ENCODE assay signal across 4 cellular contexts in genomic region chr14:39141623-39142022, GRCh38. TPM values are rescaled to one million over a fixed set of nuclear protein-coding genes. Genes with fewer than 3 reads are reported as not detected.
DNase-seq lines count a peak whose midpoint lies in the region; ATAC-seq, FAIRE-seq and TF ChIP-seq lines count a peak whose summit lies in the region.
"Not testable (repeated sequence)": the region's sequence is repeated elsewhere in the genome, so short reads cannot be mapped to it uniquely, and the experiment has no call there.

No MANE protein-coding gene starts in this region.

- intact Hi-C loops in K562 (cut with micrococcal nuclease); HepG2 (cut with micrococcal nuclease; ENCODE audit: unreplicated experiment): not testable (repeated sequence)

- in situ Hi-C loops in K562 (cut with MboI); HepG2 (cut with HindIII; ENCODE audit: extremely low pct_ligation_motif_present, low pct_unique_long_range_greater_than_20kb): not testable (repeated sequence)

- not testable (repeated sequence) for TF ChIP-seq POLR2A in K562 (conservative IDR thresholded peaks at IDR 0.05); HepG2 (IDR thresholded peaks at IDR 0.05; ENCODE audit: insufficient read depth in 1 of 2, low read depth in 2 of 2, low read length in 2 of 2)

- not testable (repeated sequence) for H4K20me1 ChIP-seq in BLaER1; K562 (replicated peaks; ENCODE audit: control insufficient read depth, insufficient read depth, low read length); HepG2 (ENCODE audit: insufficient read depth, low read length)

- H2AFZ ChIP-seq in K562 (ENCODE audit: low read depth, low read length); HepG2 (ENCODE audit: low read length): not testable (repeated sequence)

- not testable (repeated sequence) for H3K4me3 Mint-ChIP-seq in T-helper 17 cell

- peaks cover 30% of the 10 kb centered on the region for H3K9me3 ChIP-seq in BLaER1
- H3K9me3 ChIP-seq in T-helper 17 cell (ENCODE audit: control insufficient read depth, low read length, poor library complexity, severe bottlenecking); K562 (replicated peaks; ENCODE audit: control insufficient read depth, insufficient read depth, low read depth, low read length); HepG2 (ENCODE audit: low read length): not testable (repeated sequence)

- not testable (repeated sequence) for H3K27me3 ChIP-seq in BLaER1; K562 (ENCODE audit: control insufficient read depth in 2 of 2, insufficient read depth in 2 of 2, low read length in 2 of 2); HepG2 (ENCODE audit: control insufficient read depth in 1 of 2, insufficient read depth in 2 of 2, low read length in 2 of 2)

- not testable (repeated sequence) for H3K36me3 Mint-ChIP-seq in T-helper 17 cell (ENCODE audit: low read depth)

- 100% methylated on average over 1 of the region's 1 CpG for WGBS in K562 (ENCODE audit: insufficient coverage, low coverage, missing lambda C conversion rate)
- WGBS in HepG2 (ENCODE audit: low lambda C conversion rate), result 100% methylated on average over 1 of the region's 1 CpG

- H3K79me2 ChIP-seq in K562 (ENCODE audit: control insufficient read depth, insufficient read depth, low read length); HepG2 (ENCODE audit: insufficient read depth, low read length): not testable (repeated sequence)

- 0 out of 2 replicates have a peak overlapping the region, but pooled peaks have one; percentile 16 for H3K4me3 ChIP-seq in BLaER1
- not testable (repeated sequence) for H3K4me3 ChIP-seq in K562; HepG2 (replicated peaks in 1 of 3; ENCODE audit: insufficient read depth in 1 of 3, low read depth in 2 of 3, low read length in 3 of 3)

- not testable (repeated sequence) for H3K27ac ChIP-seq in BLaER1; K562 (ENCODE audit: extremely low read depth, low read depth, low read length); HepG2 (ENCODE audit: extremely low read length, insufficient read depth, low read length)

- H3K4me1 ChIP-seq in BLaER1; K562 (replicated peaks in 1 of 2; ENCODE audit: control insufficient read depth in 2 of 2, insufficient read depth in 2 of 2, low read length in 2 of 2): not testable (repeated sequence)
- H3K4me1 ChIP-seq in HepG2 (ENCODE audit: insufficient read depth, low read length), result peaks cover 13% of the 10 kb centered on the region

- H3K9me1 ChIP-seq in K562 (ENCODE audit: control insufficient read depth, insufficient read depth, low read length), result not testable (repeated sequence)

- ATAC-seq in T-helper 17 cell, K562, HepG2: not testable (repeated sequence)

- not testable (repeated sequence) for BruUV-seq in K562 (replicated peaks; lab: Mats Ljungman, UMichigan); HepG2 (replicated peaks; lab: Mats Ljungman, UMichigan)

- H3K9ac ChIP-seq in BLaER1; K562 (ENCODE audit: insufficient read depth in 1 of 2, low read depth in 2 of 2, low read length in 2 of 2); HepG2 (ENCODE audit: insufficient read depth, low read depth, low read length): not testable (repeated sequence)

- peak overlapping the region; percentile 51 for H3K27ac Mint-ChIP-seq in T-helper 17 cell

- H3K4me1 Mint-ChIP-seq in T-helper 17 cell, result not testable (repeated sequence)

- TF ChIP-seq CTCF in K562 (IDR thresholded peaks at IDR 0.05 in 2 of 3, conservative IDR thresholded peaks at IDR 0.05 in 1 of 3; ENCODE audit: insufficient read depth in 2 of 3, low read depth in 1 of 3, low read length in 3 of 3); HepG2 (CRISPR knock-in tag; IDR thresholded peaks at IDR 0.05): not testable (repeated sequence)

- TF ChIP-seq RAD21 in K562 (CRISPR knock-in tag; conservative IDR thresholded peaks at IDR 0.05 in 1 of 2, IDR thresholded peaks at IDR 0.05 in 1 of 2); HepG2 (CRISPR knock-in tag; IDR thresholded peaks at IDR 0.05): not testable (repeated sequence)

- FAIRE-seq in K562 (lab: Jason Lieb, UNC); HepG2 (lab: Jason Lieb, UNC): not testable (repeated sequence)

- H3K27me3 Mint-ChIP-seq in T-helper 17 cell, result not testable (repeated sequence)

- not testable (repeated sequence) for TF ChIP-seq EP300 in K562 (IDR thresholded peaks at IDR 0.05; ENCODE audit: low read length); HepG2 (IDR thresholded peaks at IDR 0.05; ENCODE audit: low read depth in 2 of 2, low read length in 2 of 2); HepG2 (CRISPR knock-in tag; IDR thresholded peaks at IDR 0.05; ENCODE audit: borderline replicate concordance)

- H3K4me2 ChIP-seq in BLaER1; K562 (ENCODE audit: insufficient read depth, low read length); HepG2 (ENCODE audit: low read depth, low read length): not testable (repeated sequence)

- H3K36me3 ChIP-seq in BLaER1, result peaks cover 72% of the 10 kb centered on the region
- peaks cover 14% of the 10 kb centered on the region; the same call in 2 of the 3 replicates for H3K36me3 ChIP-seq in K562 (ENCODE audit: control insufficient read depth, insufficient read depth, low read length)
- peaks cover 6 to 20% of the 10 kb centered on the region in 2 experiments; a peak in 4 of 5 replicates for H3K36me3 ChIP-seq in HepG2 (replicated peaks in 1 of 2; ENCODE audit: control insufficient read depth in 1 of 2, insufficient read depth in 2 of 2, low read length in 2 of 2)

- CTCF ChIA-PET in K562 (lab: Yijun Ruan, JAX; ENCODE audit: low intra/inter-chr PET ratio); HepG2 (lab: Yijun Ruan, JAX; ENCODE audit: low intra/inter-chr PET ratio, low total read pairs): not testable (repeated sequence)

- POLR2A ChIA-PET in K562 (lab: Yijun Ruan, JAX), result not testable (repeated sequence)
- POLR2A ChIA-PET in HepG2 (lab: Yijun Ruan, JAX), result interaction anchor here (1.0 to 1.8 kb wide), 2 partner anchors 29 to 38 kb away, joined by 3 to 5 read pairs; partner anchors contain the start of genes SEC23A and TRAPPC6B

- not testable (repeated sequence) for DNase-seq in T-helper 17 cell; K562 (ENCODE audit: extremely low read depth in 1 of 4, low spot score in 3 of 4); HepG2 (ENCODE audit: low spot score)

RNA-seq across cellular contexts. Expression of gene GEMIN2, which starts 27.5 kb away (rescaled TPM):
- total RNA-seq in T-helper 17 cell, result 10 to 100 TPM; 12.6 to 14.7 TPM
- 17.5 and 21.8 TPM in 2 replicates for total RNA-seq in K562 (2011; cell fraction: chromatin; rRNA removed; ENCODE audit: low replicate concordance)
- total RNA-seq in K562 (2011; cell fraction: nucleolus; rRNA removed), result 12.4 and 15.2 TPM in 2 replicates
- 23.8 and 24.3 TPM in 2 replicates for total RNA-seq in K562 (2011; cell fraction: nucleoplasm; rRNA removed)
- 43.0 and 64.0 TPM in 2 replicates for total RNA-seq in K562 (2014; rRNA removed)
- 31.3 and 35.3 TPM in 2 replicates for total RNA-seq in K562 (2014; rRNA removed; fragmentation: Illumina TruSeq; extraction: Trizol)
- 32.0 and 33.1 TPM in 2 replicates for total RNA-seq in K562 (2015; rRNA removed; fragmentation: Illumina TruSeq; extraction: Trizol)
- total RNA-seq in K562 (2021), result 23.0 and 28.2 TPM in 2 replicates
- 36.5 and 45.4 TPM in 2 replicates for polyA plus RNA-seq in K562 (2011; rRNA removed)
- polyA plus RNA-seq in K562 (2011; cell fraction: cytosol; rRNA removed), result 17.2 and 27.9 TPM in 2 replicates
- 12.1 and 16.3 TPM in 2 replicates for polyA plus RNA-seq in K562 (2011; cell fraction: nucleus; rRNA removed)
- 13.5 and 23.1 TPM in 2 replicates for polyA plus RNA-seq in K562 (2012)
- polyA plus RNA-seq in K562 (2014; fragmentation: Illumina TruSeq; extraction: Trizol), result 37.8 and 45.5 TPM in 2 replicates
- polyA plus RNA-seq in K562 (2014; fragmentation: Nextera tagmentation; extraction: Ambion mirVana), result 10 to 100 TPM; 54.5 to 60.8 TPM
- polyA plus RNA-seq in K562 (2014; rRNA removed), result 51.4 and 87.6 TPM in 2 replicates
- 24.7 and 33.0 TPM in 2 replicates for polyA minus RNA-seq in K562 (2011; rRNA and poly(A)+ RNA removed)
- 5.7 and 10.6 TPM in 2 replicates for polyA minus RNA-seq in K562 (2011; cell fraction: cytosol; rRNA and poly(A)+ RNA removed)
- polyA minus RNA-seq in K562 (2011; cell fraction: nucleus; rRNA and poly(A)+ RNA removed), result 14.3 and 15.0 TPM in 2 replicates
- 110 and 160 TPM in 2 replicates for total RNA-seq in HepG2 (2016; rRNA removed; fragmentation: Illumina TruSeq; extraction: Trizol)
- 22.5 and 24.2 TPM in 2 replicates for total RNA-seq in HepG2 (2016; cell fraction: cytosol; rRNA removed; fragmentation: Illumina TruSeq; extraction: Trizol; ENCODE audit: low read depth)
- 118 and 174 TPM in 2 replicates for total RNA-seq in HepG2 (2016; cell fraction: insoluble cytoplasmic fraction; rRNA removed; fragmentation: Illumina TruSeq; extraction: Trizol)
- total RNA-seq in HepG2 (2016; cell fraction: membrane; rRNA removed; fragmentation: Illumina TruSeq; extraction: Trizol), result 29.0 and 39.1 TPM in 2 replicates
- total RNA-seq in HepG2 (2016; cell fraction: nucleus; rRNA removed; fragmentation: Illumina TruSeq; extraction: Trizol), result 61.9 and 71.2 TPM in 2 replicates
- 33.8 and 54.8 TPM in 2 replicates for polyA plus RNA-seq in HepG2 (2011; rRNA removed)
- 31.5 and 34.6 TPM in 2 replicates for polyA plus RNA-seq in HepG2 (2011; cell fraction: cytosol; rRNA removed)
- polyA plus RNA-seq in HepG2 (2011; cell fraction: nucleus; rRNA removed), result 39.5 and 46.0 TPM in 2 replicates
- polyA plus RNA-seq in HepG2 (2012), result 18.1 and 33.2 TPM in 2 replicates
- 9.8 and 9.9 TPM in 2 replicates for polyA plus RNA-seq in HepG2 (2016; cell fraction: cytosol; fragmentation: Illumina TruSeq; extraction: Trizol; ENCODE audit: low read depth)
- polyA plus RNA-seq in HepG2 (2016; cell fraction: insoluble cytoplasmic fraction; fragmentation: Illumina TruSeq; extraction: Trizol; ENCODE audit: low read depth), result 134 and 143 TPM in 2 replicates
- 15.6 and 17.8 TPM in 2 replicates for polyA plus RNA-seq in HepG2 (2016; cell fraction: membrane; fragmentation: Illumina TruSeq; extraction: Trizol; ENCODE audit: low read depth)
- 90.7 and 93.9 TPM in 2 replicates for polyA plus RNA-seq in HepG2 (2016; cell fraction: nucleus; fragmentation: Illumina TruSeq; extraction: Trizol; ENCODE audit: insufficient read depth, low read depth)
- 9.5 and 15.9 TPM in 2 replicates for polyA minus RNA-seq in HepG2 (2011; rRNA and poly(A)+ RNA removed; ENCODE audit: low replicate concordance)
- 14.1 and 16.6 TPM in 2 replicates for polyA minus RNA-seq in HepG2 (2011; cell fraction: cytosol; rRNA and poly(A)+ RNA removed)
- 42.9 and 52.1 TPM in 2 replicates for polyA minus RNA-seq in HepG2 (2011; cell fraction: nucleus; rRNA and poly(A)+ RNA removed)

RNA-seq across cellular contexts. Expression of gene TRAPPC6B, which starts 28.5 kb away (rescaled TPM):
- 10 to 100 TPM; 13.8 to 15.2 TPM for total RNA-seq in T-helper 17 cell
- 21.2 and 33.4 TPM in 2 replicates for total RNA-seq in K562 (2011; cell fraction: chromatin; rRNA removed; ENCODE audit: low replicate concordance)
- 7.7 and 9.7 TPM in 2 replicates for total RNA-seq in K562 (2011; cell fraction: nucleolus; rRNA removed)
- 18.5 and 35.6 TPM in 2 replicates for total RNA-seq in K562 (2011; cell fraction: nucleoplasm; rRNA removed)
- total RNA-seq in K562 (2014; rRNA removed), result 16.8 and 18.2 TPM in 2 replicates
- 17.4 and 21.3 TPM in 2 replicates for total RNA-seq in K562 (2014; rRNA removed; fragmentation: Illumina TruSeq; extraction: Trizol)
- total RNA-seq in K562 (2015; rRNA removed; fragmentation: Illumina TruSeq; extraction: Trizol), result 15.2 and 16.3 TPM in 2 replicates
- total RNA-seq in K562 (2021), result 22.1 and 22.5 TPM in 2 replicates
- polyA plus RNA-seq in K562 (2011; rRNA removed), result 20.4 and 23.8 TPM in 2 replicates
- 3.6 and 10.8 TPM in 2 replicates for polyA plus RNA-seq in K562 (2011; cell fraction: cytosol; rRNA removed)
- 19.0 and 19.7 TPM in 2 replicates for polyA plus RNA-seq in K562 (2011; cell fraction: nucleus; rRNA removed)
- polyA plus RNA-seq in K562 (2012), result 16.4 and 20.5 TPM in 2 replicates
- 18.5 and 24.5 TPM in 2 replicates for polyA plus RNA-seq in K562 (2014; fragmentation: Illumina TruSeq; extraction: Trizol)
- 1 to 10 TPM; 3.8 to 6.4 TPM for polyA plus RNA-seq in K562 (2014; fragmentation: Nextera tagmentation; extraction: Ambion mirVana)
- polyA plus RNA-seq in K562 (2014; rRNA removed), result 20.3 and 23.1 TPM in 2 replicates
- polyA minus RNA-seq in K562 (2011; rRNA and poly(A)+ RNA removed), result 23.6 and 23.8 TPM in 2 replicates
- 9.6 and 11.4 TPM in 2 replicates for polyA minus RNA-seq in K562 (2011; cell fraction: cytosol; rRNA and poly(A)+ RNA removed)
- 7.9 and 16.4 TPM in 2 replicates for polyA minus RNA-seq in K562 (2011; cell fraction: nucleus; rRNA and poly(A)+ RNA removed)
- total RNA-seq in HepG2 (2016; rRNA removed; fragmentation: Illumina TruSeq; extraction: Trizol), result 51.2 and 77.5 TPM in 2 replicates
- 9.2 and 9.8 TPM in 2 replicates for total RNA-seq in HepG2 (2016; cell fraction: cytosol; rRNA removed; fragmentation: Illumina TruSeq; extraction: Trizol; ENCODE audit: low read depth)
- 48.6 and 74.0 TPM in 2 replicates for total RNA-seq in HepG2 (2016; cell fraction: insoluble cytoplasmic fraction; rRNA removed; fragmentation: Illumina TruSeq; extraction: Trizol)
- 22.7 and 27.3 TPM in 2 replicates for total RNA-seq in HepG2 (2016; cell fraction: membrane; rRNA removed; fragmentation: Illumina TruSeq; extraction: Trizol)
- 47.2 and 50.6 TPM in 2 replicates for total RNA-seq in HepG2 (2016; cell fraction: nucleus; rRNA removed; fragmentation: Illumina TruSeq; extraction: Trizol)
- 29.8 and 34.3 TPM in 2 replicates for polyA plus RNA-seq in HepG2 (2011; rRNA removed)
- polyA plus RNA-seq in HepG2 (2011; cell fraction: cytosol; rRNA removed), result 19.3 and 27.7 TPM in 2 replicates
- polyA plus RNA-seq in HepG2 (2011; cell fraction: nucleus; rRNA removed), result 37.2 and 38.5 TPM in 2 replicates
- 35.0 and 40.6 TPM in 2 replicates for polyA plus RNA-seq in HepG2 (2012)
- 3.4 and 3.5 TPM in 2 replicates for polyA plus RNA-seq in HepG2 (2016; cell fraction: cytosol; fragmentation: Illumina TruSeq; extraction: Trizol; ENCODE audit: low read depth)
- 65.3 and 70.4 TPM in 2 replicates for polyA plus RNA-seq in HepG2 (2016; cell fraction: insoluble cytoplasmic fraction; fragmentation: Illumina TruSeq; extraction: Trizol; ENCODE audit: low read depth)
- 13.6 and 13.7 TPM in 2 replicates for polyA plus RNA-seq in HepG2 (2016; cell fraction: membrane; fragmentation: Illumina TruSeq; extraction: Trizol; ENCODE audit: low read depth)
- polyA plus RNA-seq in HepG2 (2016; cell fraction: nucleus; fragmentation: Illumina TruSeq; extraction: Trizol; ENCODE audit: insufficient read depth, low read depth), result 67.7 and 73.9 TPM in 2 replicates
- 12.1 and 22.6 TPM in 2 replicates for polyA minus RNA-seq in HepG2 (2011; rRNA and poly(A)+ RNA removed; ENCODE audit: low replicate concordance)
- polyA minus RNA-seq in HepG2 (2011; cell fraction: cytosol; rRNA and poly(A)+ RNA removed), result 23.4 and 31.4 TPM in 2 replicates
- polyA minus RNA-seq in HepG2 (2011; cell fraction: nucleus; rRNA and poly(A)+ RNA removed), result 55.9 and 62.2 TPM in 2 replicates

RNA-seq across cellular contexts. Expression of gene PNN, which starts 33.4 kb away (rescaled TPM):
- total RNA-seq in T-helper 17 cell (100 to 1,000 TPM; 110 to 119 TPM), K562 (2014; rRNA removed) (59.9 and 69.7 TPM in 2 replicates), K562 (2014; rRNA removed; fragmentation: Illumina TruSeq; extraction: Trizol) (75.9 and 84.5 TPM in 2 replicates), K562 (2015; rRNA removed; fragmentation: Illumina TruSeq; extraction: Trizol) (68.2 and 81.4 TPM in 2 replicates), K562 (2021) (53.4 and 67.7 TPM in 2 replicates), HepG2 (2016; rRNA removed; fragmentation: Illumina TruSeq; extraction: Trizol) (110 and 214 TPM in 2 replicates)
- 53.9 and 152 TPM in 2 replicates for total RNA-seq in K562 (2011; cell fraction: chromatin; rRNA removed; ENCODE audit: low replicate concordance)
- total RNA-seq in K562 (2011; cell fraction: nucleolus; rRNA removed), result 34.2 and 42.7 TPM in 2 replicates
- 65.9 and 95.0 TPM in 2 replicates for total RNA-seq in K562 (2011; cell fraction: nucleoplasm; rRNA removed)
- polyA plus RNA-seq in K562 (2011; rRNA removed) (42.8 and 46.6 TPM in 2 replicates), K562 (2014; fragmentation: Illumina TruSeq; extraction: Trizol) (105 and 133 TPM in 2 replicates), K562 (2014; fragmentation: Nextera tagmentation; extraction: Ambion mirVana) (10 to 100 TPM; 30.2 to 38.1 TPM), K562 (2014; rRNA removed) (138 and 188 TPM in 2 replicates), HepG2 (2011; rRNA removed) (58.0 and 58.6 TPM in 2 replicates)
- polyA plus RNA-seq in K562 (2011; cell fraction: cytosol; rRNA removed), result 7.8 and 21.8 TPM in 2 replicates
- polyA plus RNA-seq in K562 (2011; cell fraction: nucleus; rRNA removed), result 123 and 157 TPM in 2 replicates
- 71.6 and 86.2 TPM in 2 replicates for polyA plus RNA-seq in K562 (2012)
- 32.5 and 38.4 TPM in 2 replicates for polyA minus RNA-seq in K562 (2011; rRNA and poly(A)+ RNA removed)
- polyA minus RNA-seq in K562 (2011; cell fraction: cytosol; rRNA and poly(A)+ RNA removed), result 9.0 and 10.4 TPM in 2 replicates
- polyA minus RNA-seq in K562 (2011; cell fraction: nucleus; rRNA and poly(A)+ RNA removed), result 42.9 and 69.9 TPM in 2 replicates
- total RNA-seq in HepG2 (2016; cell fraction: cytosol; rRNA removed; fragmentation: Illumina TruSeq; extraction: Trizol; ENCODE audit: low read depth), result 47.1 and 48.8 TPM in 2 replicates
- 105 and 215 TPM in 2 replicates for total RNA-seq in HepG2 (2016; cell fraction: insoluble cytoplasmic fraction; rRNA removed; fragmentation: Illumina TruSeq; extraction: Trizol)
- 22.0 and 26.0 TPM in 2 replicates for total RNA-seq in HepG2 (2016; cell fraction: membrane; rRNA removed; fragmentation: Illumina TruSeq; extraction: Trizol)
- 407 and 445 TPM in 2 replicates for total RNA-seq in HepG2 (2016; cell fraction: nucleus; rRNA removed; fragmentation: Illumina TruSeq; extraction: Trizol)
- 22.1 and 29.7 TPM in 2 replicates for polyA plus RNA-seq in HepG2 (2011; cell fraction: cytosol; rRNA removed)
- 315 and 430 TPM in 2 replicates for polyA plus RNA-seq in HepG2 (2011; cell fraction: nucleus; rRNA removed)
- polyA plus RNA-seq in HepG2 (2012), result 184 and 252 TPM in 2 replicates
- 4.4 and 5.0 TPM in 2 replicates for polyA plus RNA-seq in HepG2 (2016; cell fraction: cytosol; fragmentation: Illumina TruSeq; extraction: Trizol; ENCODE audit: low read depth)
- 155 and 157 TPM in 2 replicates for polyA plus RNA-seq in HepG2 (2016; cell fraction: insoluble cytoplasmic fraction; fragmentation: Illumina TruSeq; extraction: Trizol; ENCODE audit: low read depth)
- polyA plus RNA-seq in HepG2 (2016; cell fraction: membrane; fragmentation: Illumina TruSeq; extraction: Trizol; ENCODE audit: low read depth), result 13.0 and 14.4 TPM in 2 replicates
- polyA plus RNA-seq in HepG2 (2016; cell fraction: nucleus; fragmentation: Illumina TruSeq; extraction: Trizol; ENCODE audit: insufficient read depth, low read depth), result 1,319 and 1,369 TPM in 2 replicates
- polyA minus RNA-seq in HepG2 (2011; rRNA and poly(A)+ RNA removed; ENCODE audit: low replicate concordance), result 19.2 and 20.9 TPM in 2 replicates
- 15.5 and 21.0 TPM in 2 replicates for polyA minus RNA-seq in HepG2 (2011; cell fraction: cytosol; rRNA and poly(A)+ RNA removed)
- 311 and 317 TPM in 2 replicates for polyA minus RNA-seq in HepG2 (2011; cell fraction: nucleus; rRNA and poly(A)+ RNA removed)

RNA-seq across cellular contexts. Expression of gene SEC23A, which starts 38.6 kb away (rescaled TPM):
- 10 to 100 TPM; 59.8 to 66.5 TPM for total RNA-seq in T-helper 17 cell
- 69.9 and 111 TPM in 2 replicates for total RNA-seq in K562 (2011; cell fraction: chromatin; rRNA removed; ENCODE audit: low replicate concordance)
- total RNA-seq in K562 (2011; cell fraction: nucleolus; rRNA removed), result 28.9 and 35.0 TPM in 2 replicates
- total RNA-seq in K562 (2011; cell fraction: nucleoplasm; rRNA removed), result 55.6 and 66.9 TPM in 2 replicates
- 14.5 and 18.2 TPM in 2 replicates for total RNA-seq in K562 (2014; rRNA removed)
- total RNA-seq in K562 (2014; rRNA removed; fragmentation: Illumina TruSeq; extraction: Trizol), result 21.9 and 22.9 TPM in 2 replicates
- 21.6 and 27.6 TPM in 2 replicates for total RNA-seq in K562 (2015; rRNA removed; fragmentation: Illumina TruSeq; extraction: Trizol)
- 16.4 and 19.6 TPM in 2 replicates for total RNA-seq in K562 (2021)
- polyA plus RNA-seq in K562 (2011; rRNA removed), result 43.9 and 47.0 TPM in 2 replicates
- polyA plus RNA-seq in K562 (2011; cell fraction: cytosol; rRNA removed), result 14.3 and 30.4 TPM in 2 replicates
- 17.2 and 29.6 TPM in 2 replicates for polyA plus RNA-seq in K562 (2011; cell fraction: nucleus; rRNA removed)
- 15.5 and 16.1 TPM in 2 replicates for polyA plus RNA-seq in K562 (2012)
- 12.8 and 14.1 TPM in 2 replicates for polyA plus RNA-seq in K562 (2014; fragmentation: Illumina TruSeq; extraction: Trizol)
- polyA plus RNA-seq in K562 (2014; fragmentation: Nextera tagmentation; extraction: Ambion mirVana), result 1 to 10 TPM; 5.5 to 6.4 TPM
- 8.8 and 8.9 TPM in 2 replicates for polyA plus RNA-seq in K562 (2014; rRNA removed)
- polyA minus RNA-seq in K562 (2011; rRNA and poly(A)+ RNA removed), result 88.7 and 119 TPM in 2 replicates
- 33.6 and 40.3 TPM in 2 replicates for polyA minus RNA-seq in K562 (2011; cell fraction: cytosol; rRNA and poly(A)+ RNA removed)
- polyA minus RNA-seq in K562 (2011; cell fraction: nucleus; rRNA and poly(A)+ RNA removed), result 22.8 and 62.6 TPM in 2 replicates
- 887 and 1,365 TPM in 2 replicates for total RNA-seq in HepG2 (2016; rRNA removed; fragmentation: Illumina TruSeq; extraction: Trizol)
- total RNA-seq in HepG2 (2016; cell fraction: cytosol; rRNA removed; fragmentation: Illumina TruSeq; extraction: Trizol; ENCODE audit: low read depth), result 59.6 and 60.8 TPM in 2 replicates
- total RNA-seq in HepG2 (2016; cell fraction: insoluble cytoplasmic fraction; rRNA removed; fragmentation: Illumina TruSeq; extraction: Trizol), result 902 and 1,277 TPM in 2 replicates
- total RNA-seq in HepG2 (2016; cell fraction: membrane; rRNA removed; fragmentation: Illumina TruSeq; extraction: Trizol), result 219 and 221 TPM in 2 replicates
- 448 and 490 TPM in 2 replicates for total RNA-seq in HepG2 (2016; cell fraction: nucleus; rRNA removed; fragmentation: Illumina TruSeq; extraction: Trizol)
- polyA plus RNA-seq in HepG2 (2011; rRNA removed), result 372 and 403 TPM in 2 replicates
- polyA plus RNA-seq in HepG2 (2011; cell fraction: cytosol; rRNA removed), result 263 and 365 TPM in 2 replicates
- polyA plus RNA-seq in HepG2 (2011; cell fraction: nucleus; rRNA removed), result 164 TPM in 2 replicates
- polyA plus RNA-seq in HepG2 (2012), result 336 and 361 TPM in 2 replicates
- polyA plus RNA-seq in HepG2 (2016; cell fraction: cytosol; fragmentation: Illumina TruSeq; extraction: Trizol; ENCODE audit: low read depth), result 11.9 and 12.8 TPM in 2 replicates
- polyA plus RNA-seq in HepG2 (2016; cell fraction: insoluble cytoplasmic fraction; fragmentation: Illumina TruSeq; extraction: Trizol; ENCODE audit: low read depth), result 491 and 533 TPM in 2 replicates
- 53.5 and 58.9 TPM in 2 replicates for polyA plus RNA-seq in HepG2 (2016; cell fraction: membrane; fragmentation: Illumina TruSeq; extraction: Trizol; ENCODE audit: low read depth)
- polyA plus RNA-seq in HepG2 (2016; cell fraction: nucleus; fragmentation: Illumina TruSeq; extraction: Trizol; ENCODE audit: insufficient read depth, low read depth), result 175 and 191 TPM in 2 replicates
- polyA minus RNA-seq in HepG2 (2011; rRNA and poly(A)+ RNA removed; ENCODE audit: low replicate concordance), result 120 and 863 TPM in 2 replicates
- 860 and 1,029 TPM in 2 replicates for polyA minus RNA-seq in HepG2 (2011; cell fraction: cytosol; rRNA and poly(A)+ RNA removed)
- polyA minus RNA-seq in HepG2 (2011; cell fraction: nucleus; rRNA and poly(A)+ RNA removed), result 974 and 1,148 TPM in 2 replicates
